ENCODE assay signal across 22 cellular contexts in the genomic region with DNA sequence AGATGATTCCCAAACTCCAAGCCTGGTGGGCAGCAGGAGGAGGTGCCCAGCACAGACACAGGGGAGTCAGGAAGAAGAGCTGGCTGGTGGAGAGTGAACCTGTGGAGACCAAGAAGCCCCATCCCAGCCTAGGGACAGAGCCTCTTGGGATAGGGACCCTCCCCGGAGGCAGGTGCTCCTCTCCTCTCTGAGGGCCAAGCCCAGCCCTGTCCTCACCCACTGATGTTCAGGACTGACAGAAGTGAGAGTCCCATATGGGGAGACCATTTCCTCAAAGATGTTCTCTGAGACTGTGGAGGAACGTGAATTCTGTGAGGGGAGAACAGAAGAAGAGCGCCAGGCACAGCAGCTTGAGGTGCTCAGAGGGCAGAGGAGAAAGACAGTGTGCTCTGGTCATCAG. TPM values are rescaled to one million over a fixed set of nuclear protein-coding genes. Genes with fewer than 3 reads are reported as not detected.
"Had no signal": no experiment of that assay in that cellular context is flagged by ENCODE, and none has a peak within 500 bp of the region (broad histone marks: within the 10 kb centered on the region; RNA-seq: fewer than 3 reads in every experiment).

No MANE protein-coding gene starts in this region.

- H3K27ac ChIP-seq: adrenal gland, breast epithelium, SK-N-MC, WERI-Rb-1 had no signal

- H3K4me3 ChIP-seq: adrenal gland, breast epithelium, SK-N-MC had no signal

- H3K27me3 ChIP-seq: breast epithelium had no signal

- H3K36me3 Mint-ChIP-seq: activated naive CD8-positive, alpha-beta T cell treated with anti-CD3 and anti-CD28 coated beads, Interleukin-2, amount 10 ng/mL, durations not matched to agents 7 days and 5 days; T-cell had no signal

- H3K4me1 ChIP-seq: breast epithelium had no signal

- DNase-seq: activated CD4-positive, alpha-beta T cell treated with anti-CD3 and anti-CD28 coated beads for 36 hours; activated CD4-positive, alpha-beta T cell treated with anti-CD3 and anti-CD28 coated beads, Interleukin-2, amount 50 U/mL, for 1 hour; activated CD8-positive, alpha-beta memory T cell treated with anti-CD3 and anti-CD28 coated beads, Interleukin-2, amount 50 U/mL, for 4 hours; activated CD8-positive, alpha-beta T cell treated with anti-CD3 and anti-CD28 coated beads for 36 hours; activated naive CD4-positive, alpha-beta T cell treated with anti-CD3 and anti-CD28 coated beads, Interleukin-2, amount 50 U/mL, for 16 hours; activated naive CD8-positive, alpha-beta T cell treated with anti-CD3 and anti-CD28 coated beads, Interleukin-2, amount 10 ng/mL, durations not matched to agents 7 days and 5 days; activated T-cell treated with anti-CD3 and anti-CD28 coated beads, Interleukin-2, amount 50 U/mL, for 72 hours; adrenal gland; anterior cingulate cortex; caudate nucleus; KG1; NCI-H1092; NCI-H1417; NCI-H2029; NCI-H345; NCI-H510A treated with DMSO at 0.1 percent for 48 hours; PC-3; T-cell; WERI-Rb-1 had no signal

- H3K4me3 Mint-ChIP-seq: activated CD8-positive, alpha-beta T cell treated with anti-CD3 and anti-CD28 coated beads for 36 hours; activated naive CD8-positive, alpha-beta T cell treated with anti-CD3 and anti-CD28 coated beads, Interleukin-2, amount 10 ng/mL, durations not matched to agents 7 days and 5 days had no signal

- ATAC-seq: activated CD4-positive, alpha-beta T cell treated with anti-CD3 and anti-CD28 coated beads for 36 hours; activated CD8-positive, alpha-beta T cell treated with anti-CD3 and anti-CD28 coated beads for 36 hours; activated T-cell treated with anti-CD3 and anti-CD28 coated beads, Interleukin-2, amount 50 U/mL, for 72 hours; PC-3; T-cell had no signal

- H3K27ac Mint-ChIP-seq: activated CD4-positive, alpha-beta T cell treated with anti-CD3 and anti-CD28 coated beads for 36 hours; activated CD8-positive, alpha-beta T cell treated with anti-CD3 and anti-CD28 coated beads for 36 hours; activated naive CD8-positive, alpha-beta T cell treated with anti-CD3 and anti-CD28 coated beads, Interleukin-2, amount 10 ng/mL, durations not matched to agents 7 days and 5 days; activated T-cell treated with anti-CD3 and anti-CD28 coated beads, Interleukin-2, amount 50 U/mL, for 72 hours; T-cell had no signal

- H3K9me3 Mint-ChIP-seq: activated naive CD8-positive, alpha-beta T cell treated with anti-CD3 and anti-CD28 coated beads, Interleukin-2, amount 10 ng/mL, durations not matched to agents 7 days and 5 days; activated T-cell treated with anti-CD3 and anti-CD28 coated beads, Interleukin-2, amount 50 U/mL, for 72 hours; T-cell had no signal

- H3K9me3 ChIP-seq: adrenal gland, breast epithelium had no signal

RNA-seq across cellular contexts. Expression of a gene that starts 2.4 kb away (rescaled TPM):
- total RNA-seq: MCF 10A had no signal
